In genomic region chr6:27812078-27812804, GRCh38 we compare ENCODE assay signal across 14 cellular contexts.
A peak's percentile ranks its signal among the peaks of the same experiment; 100 is the strongest.
DNase-seq lines count a peak whose midpoint lies in the region; ATAC-seq, FAIRE-seq and TF ChIP-seq lines count a peak whose summit lies in the region.
"Had no signal": no experiment of that assay in that cellular context is flagged by ENCODE, and none has a peak within 500 bp of the region (broad histone marks: within the 10 kb centered on the region; RNA-seq: fewer than 3 reads in every experiment).

No MANE protein-coding gene starts in this region.

- H3K9me3 ChIP-seq in BLaER1 (no peaks in the 10 kb centered on the region), ES-I3 (ENCODE audit: control insufficient read depth, insufficient read depth, low read length) (no peaks in the 10 kb centered on the region), NT2/D1 (ENCODE audit: insufficient read depth, low read length) (no peaks in the 10 kb centered on the region), K562 (replicated peaks; ENCODE audit: control insufficient read depth, insufficient read depth, low read depth, low read length) (peaks cover 4% of the 10 kb centered on the region), gastrocnemius medialis (no peaks in the 10 kb centered on the region)
- H3K9me3 ChIP-seq: neutrophil had no signal

- ATAC-seq in K562 (peak; percentile 4; the same call in 2 of the 3 replicates), gastrocnemius medialis (no peak)

- peaks cover 53% of the 10 kb centered on the region for H3K4me1 ChIP-seq in BLaER1
- no peaks in the 10 kb centered on the region for H3K4me1 ChIP-seq in ES-I3 (ENCODE audit: insufficient read depth, low read length)
- no peaks in the 10 kb centered on the region for H3K4me1 ChIP-seq in NT2/D1 (ENCODE audit: insufficient read depth, insufficient read length)
- H3K4me1 ChIP-seq in K562 (replicated peaks in 1 of 2; ENCODE audit: control insufficient read depth in 2 of 2, insufficient read depth in 2 of 2, low read length in 2 of 2), result peaks cover 4 to 15% of the 10 kb centered on the region in 2 experiments; a peak in 4 of 5 replicates
- H3K4me1 ChIP-seq in gastrocnemius medialis, result peaks cover 0 to 11% of the 10 kb centered on the region in 2 donors
- H3K4me1 ChIP-seq: SJCRH30 had no signal

- peaks cover 56% of the 10 kb centered on the region for H3K79me2 ChIP-seq in K562 (ENCODE audit: control insufficient read depth, insufficient read depth, low read length)

- TF ChIP-seq CTCF in K562 (IDR thresholded peaks at IDR 0.05 in 2 of 3, conservative IDR thresholded peaks at IDR 0.05 in 1 of 3; ENCODE audit: insufficient read depth in 2 of 3, low read depth in 1 of 3, low read length in 3 of 3) (no peak), gastrocnemius medialis (IDR thresholded peaks at IDR 0.05 in 4 of 5, conservative IDR thresholded peaks at IDR 0.05 in 1 of 5) (no peak)

- 0 out of 2 replicates have a peak, but pooled peaks cover 4% of the 10 kb centered on the region for H4K20me1 ChIP-seq in BLaER1
- peaks cover 10% of the 10 kb centered on the region for H4K20me1 ChIP-seq in K562 (replicated peaks; ENCODE audit: control insufficient read depth, insufficient read depth, low read length)

- no peaks in the 10 kb centered on the region for H3K9me1 ChIP-seq in K562 (ENCODE audit: control insufficient read depth, insufficient read depth, low read length)

- H3K9ac ChIP-seq in BLaER1 (peak overlapping the region; percentile 96), ES-I3 (ENCODE audit: low read depth, low read length) (peak overlapping the region; percentile 17; the same call in 1 of the 2 replicates), NT2/D1 (ENCODE audit: insufficient read length, low read depth) (peak overlapping the region; percentile 97), K562 (ENCODE audit: insufficient read depth in 1 of 2, low read depth in 2 of 2, low read length in 2 of 2) (peak overlapping the region; percentile 85 to 87; a peak in 3 of 4 replicates)

- TF ChIP-seq EP300 in K562 (IDR thresholded peaks at IDR 0.05; ENCODE audit: low read length), result no peak

- H3K4me2 ChIP-seq in BLaER1 (peak overlapping the region; percentile 84), K562 (ENCODE audit: insufficient read depth, low read length) (peak overlapping the region; percentile 81)

- TSS peak; percentile 24 for BruUV-seq in K562 (replicated peaks; lab: Mats Ljungman, UMichigan)

- H2AFZ ChIP-seq in K562 (ENCODE audit: low read depth, low read length), result no peak overlapping the region

- 4% methylated on average over 6 of the region's 6 CpGs for WGBS in K562 (ENCODE audit: insufficient coverage, low coverage, missing lambda C conversion rate)

- no peak for TF ChIP-seq RAD21 in K562 (CRISPR knock-in tag; conservative IDR thresholded peaks at IDR 0.05 in 1 of 2, IDR thresholded peaks at IDR 0.05 in 1 of 2)

- no peak; the same call in 1 of the 2 replicates for TF ChIP-seq POLR2A in K562 (conservative IDR thresholded peaks at IDR 0.05)
- TF ChIP-seq POLR2A in gastrocnemius medialis (IDR thresholded peaks at IDR 0.05), result no peak

- no peak for FAIRE-seq in K562 (lab: Jason Lieb, UNC)
- FAIRE-seq: bronchial epithelial cell, islet of Langerhans had no signal

- CTCF ChIA-PET in K562 (lab: Yijun Ruan, JAX; ENCODE audit: low intra/inter-chr PET ratio), result no interaction called here

- H3K4me3 ChIP-seq in BLaER1 (peak overlapping the region; percentile 27; the same call in 1 of the 2 replicates), NT2/D1 (ENCODE audit: insufficient read length, low read depth) (peak overlapping the region; percentile 24), K562 (peak overlapping the region; percentile 30), gastrocnemius medialis (no peak overlapping the region)
- H3K4me3 ChIP-seq: SJCRH30 had no signal

- no peaks in the 10 kb centered on the region for H3K27me3 ChIP-seq in BLaER1
- H3K27me3 ChIP-seq in NT2/D1 (ENCODE audit: insufficient read depth, insufficient read length), result no peaks in the 10 kb centered on the region
- no peaks in the 10 kb centered on the region for H3K27me3 ChIP-seq in K562 (ENCODE audit: control insufficient read depth in 2 of 2, insufficient read depth in 2 of 2, low read length in 2 of 2)
- peaks cover 82 to 93% (median 84%) of the 10 kb centered on the region in 3 donors for H3K27me3 ChIP-seq in gastrocnemius medialis
- H3K27me3 ChIP-seq: SJCRH30 had no signal

- no peak for DNase-seq in NT2/D1 (ENCODE audit: low read depth, low spot score)
- DNase-seq in K562 (ENCODE audit: extremely low read depth in 1 of 4, low spot score in 3 of 4), result peak in 1 of 4 experiments; percentile 54
- no peak for DNase-seq in gastrocnemius medialis
- no peak for DNase-seq in putamen (ENCODE audit: low spot score)
- DNase-seq in head of caudate nucleus, result no peak
- DNase-seq in LoVo (ENCODE audit: low spot score), result no peak
- DNase-seq: SJCRH30; stimulated activated CD4-positive, alpha-beta T cell treated with anti-CD3 and anti-CD28 coated beads, Interleukin-2, amount 100 ng/mL, for 24 hours; substantia nigra had no signal

- POLR2A ChIA-PET in K562 (lab: Yijun Ruan, JAX), result interaction anchor here (0.6 to 9.3 kb wide), 16 partner anchors 9 to 797 kb away, joined by 3 to 481 read pairs (median 16); partner anchors contain the start of gene ZSCAN26

- H3K36me3 ChIP-seq in BLaER1 (no peaks in the 10 kb centered on the region), ES-I3 (ENCODE audit: insufficient read depth, low read length) (no peaks in the 10 kb centered on the region), NT2/D1 (ENCODE audit: insufficient read depth, insufficient read length, low read length) (peaks cover 5% of the 10 kb centered on the region), K562 (ENCODE audit: control insufficient read depth, insufficient read depth, low read length) (peaks cover 17% of the 10 kb centered on the region), gastrocnemius medialis (no peaks in the 10 kb centered on the region)
- H3K36me3 ChIP-seq: neutrophil, SJCRH30 had no signal

- H3K27ac ChIP-seq in BLaER1 (peak overlapping the region; percentile 89), K562 (ENCODE audit: extremely low read depth, low read depth, low read length) (peak overlapping the region; percentile 86), gastrocnemius medialis (no peak overlapping the region)
- H3K27ac ChIP-seq: neutrophil, SJCRH30 had no signal

- in situ Hi-C loops in K562 (cut with MboI) (loop anchor here (25.0 kb wide), 1 partner anchor 1600 kb away; a partner anchor contains a TSS), gastrocnemius medialis (cut with MboI; ENCODE audit: low sequenced_read_pairs in 4 of 4) (loop anchor here in 1 of 4 donors (25.0 kb wide), 1 partner anchor 1625 kb away; a partner anchor contains a TSS)

- intact Hi-C loops in K562 (cut with micrococcal nuclease), result no loop called here
- intact Hi-C loops in gastrocnemius medialis (cut with DNase I; ENCODE audit: low total_unique reads), result loop anchor here (5.0 to 10.0 kb wide), 2 partner anchors 1650 to 1777 kb away; a partner anchor contains a TSS
- intact Hi-C loops in head of caudate nucleus (cut with DNase I), result loop anchor here (10.0 kb wide), 1 partner anchor 83 kb away; a partner anchor contains a TSS

TF ChIP-seq in K562, 482 proteins besides CTCF, POLR2A, EP300 and RAD21 (continues in another document):
- TF ChIP-seq CC2D1A (IDR thresholded peaks at IDR 0.05) (no peak), ZKSCAN3 (CRISPR knock-in tag; IDR thresholded peaks at IDR 0.05) (no peak), EWSR1 (IDR thresholded peaks at IDR 0.05; ENCODE audit: borderline replicate concordance, low read depth, partially characterized antibody) (no peak), GATAD2A (IDR thresholded peaks at IDR 0.05) (no peak), ZNF75A (CRISPR knock-in tag; IDR thresholded peaks at IDR 0.05) (no peak), TAF7 (tag; IDR thresholded peaks at IDR 0.05) (no peak), ZBTB33 (CRISPR knock-in tag; IDR thresholded peaks at IDR 0.05) (no peak), TARDBP (IDR thresholded peaks at IDR 0.05) (no peak), L3MBTL2 (IDR thresholded peaks at IDR 0.05) (no peak), ZNF41 (CRISPR knock-in tag; conservative IDR thresholded peaks at IDR 0.05) (no peak), ATF4 (CRISPR knock-in tag; IDR thresholded peaks at IDR 0.05) (no peak), BRD4 (IDR thresholded peaks at IDR 0.05) (no peak; the same call in 1 of the 2 replicates), RBFOX2 (IDR thresholded peaks at IDR 0.05; ENCODE audit: low read depth, low read length) (no peak), ZNF165 (CRISPR knock-in tag; IDR thresholded peaks at IDR 0.05; ENCODE audit: borderline replicate concordance) (no peak), ZNF444 (CRISPR knock-in tag; IDR thresholded peaks at IDR 0.05) (peak; percentile 82; the same call in 1 of the 2 replicates)

Comparison
In these comparisons a context has a peak if more than half of its experiments do, and no peak if none do; other contexts are left out.
1. H3K27ac ChIP-seq: peak in BLaER1 (single experiment) and K562 (single experiment); none in gastrocnemius medialis (0 of 4).
2. H3K4me3 ChIP-seq: peak in BLaER1 (single experiment), NT2/D1 (single experiment) and K562 (single experiment); none in gastrocnemius medialis (0 of 4).
3. H3K9ac ChIP-seq: peak in every context shown above with its lines; median percentile 97 in NT2/D1; 96 in BLaER1; 86 in K562; 17 in ES-I3.